In the genomic region with DNA sequence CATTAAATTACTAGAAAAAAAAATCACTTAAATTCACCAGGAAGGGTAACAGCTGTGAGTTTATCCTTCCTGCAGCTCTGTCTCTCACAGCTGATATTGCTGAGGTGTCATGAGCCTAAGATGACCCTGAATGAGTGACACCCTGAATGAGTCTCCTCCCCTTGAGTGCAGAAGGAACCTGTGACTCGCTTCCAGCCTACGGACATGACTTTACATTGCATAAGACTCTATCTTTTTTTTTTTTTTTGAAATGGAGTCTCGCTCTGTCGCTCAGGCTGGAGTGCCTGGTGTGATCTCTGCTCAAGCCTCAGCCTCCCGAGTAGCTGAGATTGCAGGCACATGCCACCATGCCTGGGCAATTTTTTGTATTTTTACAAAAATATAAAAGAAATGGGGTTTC, we compare ENCODE assay signal across 15 cellular contexts. TPM values are rescaled to one million over a fixed set of nuclear protein-coding genes. Genes with fewer than 3 reads are reported as not detected.
A peak's percentile ranks its signal among the peaks of the same experiment; 100 is the strongest.
DNase-seq lines count a peak whose midpoint lies in the region; ATAC-seq lines count a peak whose summit lies in the region.
"Had no signal": no experiment of that assay in that cellular context is flagged by ENCODE, and none has a peak within 500 bp of the region (broad histone marks: within the 10 kb centered on the region; RNA-seq: fewer than 3 reads in every experiment).

No MANE protein-coding gene starts in this region.

- intact Hi-C loops in dendritic cell treated with granulocyte-macrophage colony-stimulating factor and Interleukin-4, amounts not matched to agents 40 ng/mL and 50 ng/mL, for 4 days (cut with micrococcal nuclease), result loop anchor here (5.0 kb wide), 1 partner anchor 227 kb away; a partner anchor contains a TSS
- intact Hi-C loops in left cardiac atrium (cut with DNase I), result no loop called here

- H3K27me3 Mint-ChIP-seq in dendritic cell treated with granulocyte-macrophage colony-stimulating factor and Interleukin-4, amounts not matched to agents 40 ng/mL and 50 ng/mL, for 4 days, result peaks cover under 1% of the 10 kb centered on the region
- H3K27me3 Mint-ChIP-seq in natural killer cell treated with Interleukin-12 subunit alpha and Interleukin-12 subunit beta and Interleukin-15 and Interleukin-18, amount 100 ng/mL, for 72 hours, result peaks cover 6 to 32% of the 10 kb centered on the region in 2 donors

- H3K27ac Mint-ChIP-seq in dendritic cell treated with granulocyte-macrophage colony-stimulating factor and Interleukin-4, amounts not matched to agents 40 ng/mL and 50 ng/mL, for 4 days, result peak overlapping the region; percentile 64
- H3K27ac Mint-ChIP-seq in natural killer cell treated with Interleukin-12 subunit alpha and Interleukin-12 subunit beta and Interleukin-15 and Interleukin-18, amount 100 ng/mL, for 72 hours, result no peak overlapping the region
- H3K27ac Mint-ChIP-seq: CD8-positive, alpha-beta T cell; naive thymus-derived CD8-positive, alpha-beta T cell; stimulated activated naive CD8-positive, alpha-beta T cell treated with anti-CD3 and anti-CD28 coated beads, Interleukin-15, Interleukin-2, amounts not matched to agents 100 ng/mL and 50 ng/mL, for 24 hours had no signal

- H3K36me3 Mint-ChIP-seq in dendritic cell treated with granulocyte-macrophage colony-stimulating factor and Interleukin-4, amounts not matched to agents 40 ng/mL and 50 ng/mL, for 4 days (ENCODE audit: low read depth), result no peaks in the 10 kb centered on the region
- no peaks in the 10 kb centered on the region for H3K36me3 Mint-ChIP-seq in natural killer cell treated with Interleukin-12 subunit alpha and Interleukin-12 subunit beta and Interleukin-15 and Interleukin-18, amount 100 ng/mL, for 72 hours
- H3K36me3 Mint-ChIP-seq: CD8-positive, alpha-beta T cell; naive thymus-derived CD8-positive, alpha-beta T cell had no signal

- H3K4me3 Mint-ChIP-seq in dendritic cell treated with granulocyte-macrophage colony-stimulating factor and Interleukin-4, amounts not matched to agents 40 ng/mL and 50 ng/mL, for 4 days, result no peak overlapping the region
- H3K4me3 Mint-ChIP-seq in natural killer cell treated with Interleukin-12 subunit alpha and Interleukin-12 subunit beta and Interleukin-15 and Interleukin-18, amount 100 ng/mL, for 72 hours, result no peak overlapping the region
- H3K4me3 Mint-ChIP-seq: CD8-positive, alpha-beta T cell; stimulated activated naive CD8-positive, alpha-beta T cell treated with anti-CD3 and anti-CD28 coated beads, Interleukin-15, Interleukin-2, amounts not matched to agents 100 ng/mL and 50 ng/mL, for 24 hours had no signal

- no peaks in the 10 kb centered on the region for H3K9me3 Mint-ChIP-seq in dendritic cell treated with granulocyte-macrophage colony-stimulating factor and Interleukin-4, amounts not matched to agents 40 ng/mL and 50 ng/mL, for 4 days
- H3K9me3 Mint-ChIP-seq in natural killer cell treated with Interleukin-12 subunit alpha and Interleukin-12 subunit beta and Interleukin-15 and Interleukin-18, amount 100 ng/mL, for 72 hours, result no peaks in the 10 kb centered on the region
- H3K9me3 Mint-ChIP-seq: CD8-positive, alpha-beta T cell; stimulated activated naive CD8-positive, alpha-beta T cell treated with anti-CD3 and anti-CD28 coated beads, Interleukin-15, Interleukin-2, amounts not matched to agents 100 ng/mL and 50 ng/mL, for 24 hours had no signal

- DNase-seq in DMS53 (lab: John Stamatoyannopoulos, UW) (peak; percentile 44), DMS53 treated with DMSO at 0.1 percent for 48 hours (lab: John Stamatoyannopoulos, UW; ENCODE audit: unreplicated experiment) (no peak), HT1080 (ENCODE audit: low read depth) (peak; percentile 14), NCI-H2107 (lab: John Stamatoyannopoulos, UW) (no peak), left cardiac atrium (no peak)
- DNase-seq in natural killer cell treated with Interleukin-12 subunit alpha and Interleukin-12 subunit beta and Interleukin-15 and Interleukin-18, amount 100 ng/mL, for 72 hours (ENCODE audit: low spot score), result no peak
- DNase-seq: activated CD4-positive, alpha-beta T cell treated with anti-CD3 and anti-CD28 coated beads, Interleukin-2, amount 50 U/mL, for 4 hours; activated effector memory CD4-positive, alpha-beta T cell treated with anti-CD3 and anti-CD28 coated beads, Interleukin-2, amount 50 U/mL, for 16 hours; CD8-positive, alpha-beta T cell; naive thymus-derived CD8-positive, alpha-beta T cell; NCI-H510A treated with DMSO at 0.1 percent for 48 hours had no signal

- ATAC-seq in natural killer cell treated with Interleukin-12 subunit alpha and Interleukin-12 subunit beta and Interleukin-15 and Interleukin-18, amount 100 ng/mL, for 72 hours, result peak; percentile 61 to 69
- ATAC-seq in GM21423 (IDR thresholded peaks at IDR 0.05; ENCODE audit: unreplicated experiment) (no peak), left cardiac atrium (no peak)
- ATAC-seq: CD8-positive, alpha-beta T cell; naive thymus-derived CD8-positive, alpha-beta T cell had no signal

- H3K4me1 Mint-ChIP-seq in dendritic cell treated with granulocyte-macrophage colony-stimulating factor and Interleukin-4, amounts not matched to agents 40 ng/mL and 50 ng/mL, for 4 days (ENCODE audit: low read depth), result peaks cover 33% of the 10 kb centered on the region
- peaks cover 0 to 3% of the 10 kb centered on the region in 2 donors for H3K4me1 Mint-ChIP-seq in natural killer cell treated with Interleukin-12 subunit alpha and Interleukin-12 subunit beta and Interleukin-15 and Interleukin-18, amount 100 ng/mL, for 72 hours (ENCODE audit: low read depth in 2 of 2)

RNA-seq across cellular contexts. Expression of a gene that starts 14.1 kb away (rescaled TPM):
- 0.02 and 0.03 TPM in 2 replicates for total RNA-seq in HT1080 (2014; rRNA removed; shearing (Covaris generic))
- polyA plus RNA-seq in HT1080 (2015; cell fraction: cytosol; rRNA removed), result 0.03 and 0.07 TPM in 2 replicates
- polyA plus RNA-seq in HT1080 (2015; cell fraction: nucleus; rRNA removed), result not detected in 2 replicates
- not detected for total RNA-seq in natural killer cell treated with Interleukin-12 subunit alpha and Interleukin-12 subunit beta and Interleukin-15 and Interleukin-18, amount 100 ng/mL, for 72 hours
- 1 to 10 TPM; 3.4 to 5.1 TPM for total RNA-seq in left cardiac atrium
- total RNA-seq: CD8-positive, alpha-beta T cell; naive thymus-derived CD8-positive, alpha-beta T cell; T-helper 1 cell treated with Interleukin-12 subunit alpha and Interleukin-12 subunit beta and Interleukin-4 antibody, amounts not matched to agents 30 ng/mL and 1 ng/mL, for 36 hours had no signal
- polyA plus RNA-seq: naive thymus-derived CD8-positive, alpha-beta T cell had no signal

Comparison
In these comparisons a context has a peak if more than half of its experiments do, and no peak if none do; other contexts are left out.
1. DNase-seq: peak in DMS53 (single experiment) and HT1080 (single experiment); none in DMS53 treated with DMSO at 0.1 percent for 48 hours (single experiment), natural killer cell treated with Interleukin-12 subunit alpha and Interleukin-12 subunit beta and Interleukin-15 and Interleukin-18, amount 100 ng/mL, for 72 hours (single experiment), NCI-H2107 (single experiment) and left cardiac atrium (single experiment).
2. ATAC-seq: peak in natural killer cell treated with Interleukin-12 subunit alpha and Interleukin-12 subunit beta and Interleukin-15 and Interleukin-18, amount 100 ng/mL, for 72 hours (2 of 2); none in GM21423 (single experiment) and left cardiac atrium (0 of 2).